Comparison of ENCODE assay signal across 14 cellular contexts in genomic region chr12:124544983-124545382, GRCh38. TPM values are rescaled to one million over a fixed set of nuclear protein-coding genes. Genes with fewer than 3 reads are reported as not detected.
DNase-seq lines count a peak whose midpoint lies in the region; ATAC-seq and TF ChIP-seq lines count a peak whose summit lies in the region.
"Had no signal": no experiment of that assay in that cellular context is flagged by ENCODE, and none has a peak within 500 bp of the region (broad histone marks: within the 10 kb centered on the region; RNA-seq: fewer than 3 reads in every experiment).

No MANE protein-coding gene starts in this region.

- no peaks in the 10 kb centered on the region for H3K27me3 Mint-ChIP-seq in activated CD4-positive, alpha-beta T cell treated with anti-CD3 and anti-CD28 coated beads for 36 hours
- H3K27me3 Mint-ChIP-seq in central memory CD8-positive, alpha-beta T cell, result no peaks in the 10 kb centered on the region

- no peak for ATAC-seq in activated CD4-positive, alpha-beta T cell treated with anti-CD3 and anti-CD28 coated beads for 36 hours
- ATAC-seq in central memory CD8-positive, alpha-beta T cell (replicated peaks; ENCODE audit: extremely low read depth, poor library complexity, severe bottlenecking), result no peak
- no peak for ATAC-seq in HG03469 (IDR thresholded peaks at IDR 0.05; ENCODE audit: unreplicated experiment)
- ATAC-seq in left lung, result no peak

- peaks cover 24% of the 10 kb centered on the region for H3K4me1 ChIP-seq in HUES64 (ENCODE audit: insufficient read depth, low read length)
- peaks cover 53 to 84% (median 78%) of the 10 kb centered on the region in 6 donors for H3K4me1 ChIP-seq in spleen
- H3K4me1 ChIP-seq in left lung, result peaks cover 56 to 75% of the 10 kb centered on the region in 2 donors

- H3K36me3 Mint-ChIP-seq in activated CD4-positive, alpha-beta T cell treated with anti-CD3 and anti-CD28 coated beads for 36 hours (ENCODE audit: low read depth), result peaks cover 11% of the 10 kb centered on the region
- peaks cover 3% of the 10 kb centered on the region for H3K36me3 Mint-ChIP-seq in central memory CD8-positive, alpha-beta T cell (ENCODE audit: insufficient read depth)

- peak overlapping the region; percentile 7; the same call in 1 of the 2 replicates for H3K9ac ChIP-seq in HUES64 (ENCODE audit: low read depth, low read length)

- no peak for DNase-seq in activated CD4-positive, alpha-beta T cell treated with anti-CD3 and anti-CD28 coated beads for 36 hours
- DNase-seq in activated CD4-positive, alpha-beta T cell treated with anti-CD3 and anti-CD28 coated beads, Interleukin-2, amount 50 U/mL, for 4 hours, result no peak
- no peak for DNase-seq in central memory CD8-positive, alpha-beta T cell (ENCODE audit: low spot score in 2 of 2)
- DNase-seq in spleen, result peak; percentile 73
- no peak for DNase-seq in left lung
- DNase-seq in SKM-1 (lab: John Stamatoyannopoulos, UW; ENCODE audit: unreplicated experiment), result no peak
- DNase-seq: 8988T; activated CD4-positive, alpha-beta T cell treated with anti-CD3 and anti-CD28 coated beads for 1 hour; esophagus squamous epithelium; GOT3; NCI-H1694 had no signal

- H3K4me3 ChIP-seq in HUES64 (ENCODE audit: low read length) (no peak overlapping the region), spleen (peak overlapping the region in 1 of 8 donors; percentile 50), left lung (no peak overlapping the region)
- H3K4me3 ChIP-seq: SK-N-MC had no signal

- no peak overlapping the region for H3K27ac Mint-ChIP-seq in activated CD4-positive, alpha-beta T cell treated with anti-CD3 and anti-CD28 coated beads for 36 hours
- H3K27ac Mint-ChIP-seq in central memory CD8-positive, alpha-beta T cell (ENCODE audit: low read depth), result peak overlapping the region; percentile 38

- no peaks in the 10 kb centered on the region for H3K27me3 ChIP-seq in HUES64 (ENCODE audit: insufficient read depth, low read length)
- no peaks in the 10 kb centered on the region for H3K27me3 ChIP-seq in spleen (replicated peaks in 1 of 7)
- no peaks in the 10 kb centered on the region for H3K27me3 ChIP-seq in left lung
- H3K27me3 ChIP-seq: esophagus squamous epithelium had no signal

- WGBS in HUES64, result 81% methylated on average over 8 of the region's 8 CpGs
- 68 to 83% (median 82%) methylated on average over 6 to 8 of the region's 8 CpGs for WGBS in spleen, 5 donors

- no peak for TF ChIP-seq POLR2A in spleen (IDR thresholded peaks at IDR 0.05)

- no peaks in the 10 kb centered on the region for H3K36me3 ChIP-seq in HUES64 (ENCODE audit: insufficient read depth, low read length)
- peaks cover 0 to 7% (median 0%) of the 10 kb centered on the region in 6 donors for H3K36me3 ChIP-seq in spleen
- no peaks in the 10 kb centered on the region for H3K36me3 ChIP-seq in left lung

- TF ChIP-seq CTCF in spleen (IDR thresholded peaks at IDR 0.05 in 8 of 11, conservative IDR thresholded peaks at IDR 0.05 in 3 of 11) (no peak), left lung (IDR thresholded peaks at IDR 0.05) (no peak)

- POLR2A ChIA-PET in activated CD4-positive, alpha-beta T cell treated with anti-CD3 and anti-CD28 coated beads for 36 hours (lab: Charles Lee), result no interaction called here

- no peaks in the 10 kb centered on the region for H3K9me3 Mint-ChIP-seq in activated CD4-positive, alpha-beta T cell treated with anti-CD3 and anti-CD28 coated beads for 36 hours (ENCODE audit: low read depth)
- no peaks in the 10 kb centered on the region for H3K9me3 Mint-ChIP-seq in central memory CD8-positive, alpha-beta T cell

- H3K4me3 Mint-ChIP-seq in activated CD4-positive, alpha-beta T cell treated with anti-CD3 and anti-CD28 coated beads for 36 hours, result peak overlapping the region; percentile 31
- H3K4me3 Mint-ChIP-seq in central memory CD8-positive, alpha-beta T cell, result peak overlapping the region; percentile 44

- CTCF ChIA-PET in activated CD4-positive, alpha-beta T cell treated with anti-CD3 and anti-CD28 coated beads for 36 hours (lab: Charles Lee), result interaction anchor here (0.7 to 1.2 kb wide), 2 partner anchors 145 to 223 kb away, joined by 3 to 4 read pairs; no protein-coding TSS in a partner anchor

- H3K4me1 Mint-ChIP-seq in activated CD4-positive, alpha-beta T cell treated with anti-CD3 and anti-CD28 coated beads for 36 hours, result peaks cover 63% of the 10 kb centered on the region
- peaks cover 58% of the 10 kb centered on the region for H3K4me1 Mint-ChIP-seq in central memory CD8-positive, alpha-beta T cell

- intact Hi-C loops in activated CD4-positive, alpha-beta T cell treated with anti-CD3 and anti-CD28 coated beads for 36 hours (cut with DNase I, micrococcal nuclease), result loop anchor here (1.0 to 5.0 kb wide), 6 partner anchors 53 to 229 kb away; no protein-coding TSS in a partner anchor
- intact Hi-C loops in spleen (cut with DNase I; ENCODE audit: low total_unique reads), result no loop called here
- intact Hi-C loops in left lung (cut with DNase I), result no loop called here

- H3K27ac ChIP-seq in HUES64 (ENCODE audit: low read depth, low read length), result peak overlapping the region; percentile 23; the same call in 1 of the 2 replicates
- peak overlapping the region in 6 of 8 donors; percentile 22 to 70 (median 54) for H3K27ac ChIP-seq in spleen
- no peak overlapping the region for H3K27ac ChIP-seq in left lung
- H3K27ac ChIP-seq: SK-N-MC had no signal

- H3K9me3 ChIP-seq in HUES64 (ENCODE audit: insufficient read depth, low read depth, low read length), result no peaks in the 10 kb centered on the region
- no peaks in the 10 kb centered on the region for H3K9me3 ChIP-seq in spleen
- no peaks in the 10 kb centered on the region for H3K9me3 ChIP-seq in left lung
- H3K9me3 ChIP-seq: esophagus squamous epithelium had no signal

RNA-seq across cellular contexts. Expression of gene NCOR2, which starts 22.4 kb away (rescaled TPM):
- 100 to 1,000 TPM; 103 to 115 TPM for total RNA-seq in activated CD4-positive, alpha-beta T cell treated with anti-CD3 and anti-CD28 coated beads for 36 hours
- polyA plus RNA-seq in HUES64 (2013, experiment 1 of 2), result 103 TPM
- polyA plus RNA-seq in HUES64 (2013, experiment 2 of 2), result 118 TPM
- total RNA-seq in spleen (100 to 1,000 TPM; 145 to 236 (median 174) TPM), left lung (100 to 1,000 TPM; 289 to 331 TPM)
- 10 to 100 TPM; 13.2 to 60.6 (median 17.2) TPM for polyA plus RNA-seq in spleen

Comparison
In these comparisons a context has a peak if more than half of its experiments do, and no peak if none do; other contexts are left out.
1. H3K27ac ChIP-seq: peak in HUES64 (single experiment) and spleen (6 of 8); none in left lung (0 of 2).
2. intact Hi-C loops: an anchor here in activated CD4-positive, alpha-beta T cell treated with anti-CD3 and anti-CD28 coated beads for 36 hours (1.0 to 5.0 kb wide); none called in spleen and left lung.